In the genomic region with DNA sequence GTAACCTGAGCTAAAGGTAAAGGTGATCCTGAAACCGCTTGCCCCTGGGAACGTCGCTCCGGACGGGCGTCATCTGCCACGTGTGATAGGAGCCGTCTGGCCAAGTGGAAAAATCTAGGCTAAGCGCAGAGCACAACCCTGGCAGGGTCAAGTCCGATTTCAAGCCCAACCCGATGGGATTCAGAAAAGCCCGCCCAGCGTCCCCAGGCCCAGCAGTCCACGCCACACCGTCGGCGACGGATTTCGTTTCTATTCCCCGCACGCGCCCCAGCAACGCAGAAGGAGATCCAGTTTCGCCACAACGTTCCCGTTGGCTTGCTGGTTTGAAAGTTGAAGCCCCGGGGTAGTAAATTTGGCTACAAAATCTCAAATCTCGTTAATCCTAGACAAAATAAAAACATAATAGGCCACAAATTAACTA, we compare ENCODE assay signal across 1 cellular context.
TF ChIP-seq lines count a peak whose summit lies in the region.

No MANE protein-coding gene starts in this region.

TF ChIP-seq in H1, 55 proteins besides CTCF, POLR2A, EP300 and RAD21 (continued from another document):
- peak; percentile 63; the same call in 1 of the 2 replicates for TF ChIP-seq USF2 (IDR thresholded peaks at IDR 0.05; ENCODE audit: low read length)
- TF ChIP-seq, protein P1, sequence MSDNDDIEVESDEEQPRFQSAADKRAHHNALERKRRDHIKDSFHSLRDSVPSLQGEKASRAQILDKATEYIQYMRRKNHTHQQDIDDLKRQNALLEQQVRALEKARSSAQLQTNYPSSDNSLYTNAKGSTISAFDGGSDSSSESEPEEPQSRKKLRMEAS (IDR thresholded peaks at IDR 0.05), result peak; percentile 92
TF ChIP-seq in H1: peak in this region for 11.
